ENCODE assay signal across 1 cellular context in genomic region chr12:113919791-113920190, GRCh38.
TF ChIP-seq lines count a peak whose summit lies in the region.

No MANE protein-coding gene starts in this region.

TF ChIP-seq in HepG2, 621 proteins besides CTCF, POLR2A, EP300 and RAD21 (continued from another document):
- TF ChIP-seq MAZ (IDR thresholded peaks at IDR 0.05; ENCODE audit: borderline replicate concordance, low read depth, low read length) (no peak), MAZ (CRISPR knock-in tag; IDR thresholded peaks at IDR 0.05; ENCODE audit: low read depth) (no peak), NCOA2 (CRISPR knock-in tag; IDR thresholded peaks at IDR 0.05) (no peak), ZNF709 (CRISPR knock-in tag; IDR thresholded peaks at IDR 0.05) (no peak), RBM22 (optimal IDR thresholded peaks at IDR 0.05; ENCODE audit: low read length) (no peak), SKI (IDR thresholded peaks at IDR 0.05; ENCODE audit: partially characterized antibody) (no peak), ISX (CRISPR knock-in tag; conservative IDR thresholded peaks at IDR 0.05) (no peak), ZNF253 (CRISPR knock-in tag; IDR thresholded peaks at IDR 0.05; ENCODE audit: borderline replicate concordance) (no peak), NCOA1 (CRISPR knock-in tag; IDR thresholded peaks at IDR 0.05) (no peak), ETV5 (CRISPR knock-in tag; IDR thresholded peaks at IDR 0.05; ENCODE audit: borderline replicate concordance) (no peak), IRF2 (CRISPR knock-in tag; IDR thresholded peaks at IDR 0.05) (no peak)
- TF ChIP-seq, protein P1, sequence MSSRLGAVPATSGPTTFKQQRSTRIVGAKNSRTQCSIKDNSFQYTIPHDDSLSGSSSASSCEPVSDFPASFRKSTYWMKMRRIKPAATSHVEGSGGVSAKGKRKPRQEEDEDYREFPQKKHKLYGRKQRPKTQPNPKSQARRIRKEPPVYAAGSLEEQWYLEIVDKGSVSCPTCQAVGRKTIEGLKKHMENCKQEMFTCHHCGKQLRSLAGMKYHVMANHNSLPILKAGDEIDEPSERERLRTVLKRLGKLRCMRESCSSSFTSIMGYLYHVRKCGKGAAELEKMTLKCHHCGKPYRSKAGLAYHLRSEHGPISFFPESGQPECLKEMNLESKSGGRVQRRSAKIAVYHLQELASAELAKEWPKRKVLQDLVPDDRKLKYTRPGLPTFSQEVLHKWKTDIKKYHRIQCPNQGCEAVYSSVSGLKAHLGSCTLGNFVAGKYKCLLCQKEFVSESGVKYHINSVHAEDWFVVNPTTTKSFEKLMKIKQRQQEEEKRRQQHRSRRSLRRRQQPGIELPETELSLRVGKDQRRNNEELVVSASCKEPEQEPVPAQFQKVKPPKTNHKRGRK (CRISPR knock-in tag; IDR thresholded peaks at IDR 0.05): no peak
